22 cellular contexts compared by ENCODE assay signal in the genomic region with DNA sequence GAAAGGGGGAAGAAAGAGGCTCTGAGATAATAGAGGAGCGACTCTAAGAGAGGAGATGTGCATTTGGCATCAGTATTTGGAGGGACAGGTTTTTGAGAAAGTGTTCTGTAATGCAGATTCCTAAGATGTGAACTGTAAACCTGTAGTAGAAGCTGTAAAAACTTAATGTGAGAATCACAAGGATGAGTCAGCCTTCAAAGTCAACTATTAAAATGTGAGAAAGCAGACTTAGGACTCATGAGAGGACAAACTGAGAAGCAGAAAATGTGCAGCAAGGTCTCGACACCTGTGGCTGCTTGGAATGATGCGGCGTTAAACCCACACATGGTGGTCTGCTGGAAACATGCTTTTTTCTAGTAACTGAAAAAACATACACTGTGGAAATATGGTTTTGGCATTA. TPM values are rescaled to one million over a fixed set of nuclear protein-coding genes. Genes with fewer than 3 reads are reported as not detected.
DNase-seq lines count a peak whose midpoint lies in the region; ATAC-seq and TF ChIP-seq lines count a peak whose summit lies in the region.
"Had no signal": no experiment of that assay in that cellular context is flagged by ENCODE, and none has a peak within 500 bp of the region (broad histone marks: within the 10 kb centered on the region; RNA-seq: fewer than 3 reads in every experiment).

No MANE protein-coding gene starts in this region.

- H3K27ac ChIP-seq in IMR-90 (ENCODE audit: insufficient read depth, low read length) (no peak overlapping the region), mesenchymal stem cell (ENCODE audit: low read length, poor library complexity, severe bottlenecking) (peak overlapping the region; percentile 19)
- H3K27ac ChIP-seq: skin epidermis had no signal

- no TSS peak for BruUV-seq in IMR-90 (replicated peaks; lab: Mats Ljungman, UMichigan)

- peaks cover 4% of the 10 kb centered on the region for H3K4me1 ChIP-seq in IMR-90 (ENCODE audit: control insufficient read depth, insufficient read depth, low read length)
- H3K4me1 ChIP-seq in mesenchymal stem cell (ENCODE audit: control insufficient read depth, insufficient read depth, low read depth, low read length): peaks cover 4% of the 10 kb centered on the region

- no peak overlapping the region for H3K4me2 ChIP-seq in IMR-90 (ENCODE audit: low read depth, low read length)
- no peak overlapping the region for H3K4me2 ChIP-seq in mesenchymal stem cell (ENCODE audit: low read length, poor library complexity, severe bottlenecking)

- H4K91ac ChIP-seq in IMR-90 (ENCODE audit: insufficient read depth, low read depth, low read length) (no peak overlapping the region), mesenchymal stem cell (ENCODE audit: low read length) (no peak overlapping the region)

- no peak overlapping the region for H3K18ac ChIP-seq in IMR-90 (ENCODE audit: low read depth, low read length)
- H3K18ac ChIP-seq in mesenchymal stem cell (ENCODE audit: low read depth in 1 of 2, low read length in 2 of 2): no peak overlapping the region

- no peak overlapping the region for H2BK12ac ChIP-seq in mesenchymal stem cell (ENCODE audit: low read length in 2 of 2)

- WGBS in IMR-90 (ENCODE audit: extremely low coverage in 2 of 2, insufficient read length in 1 of 2), 2 experiments: no CpG with 5 or more reads among the region's 4 CpGs
- WGBS in mesenchymal stem cell: 95% methylated on average over 4 of the region's 4 CpGs
- WGBS in lower leg skin, 2 donors: 92 to 95% methylated on average over 4 of the region's 4 CpGs

- H3K9me3 ChIP-seq in IMR-90 (ENCODE audit: control insufficient read depth, insufficient read depth, low read length): no peaks in the 10 kb centered on the region
- no peaks in the 10 kb centered on the region for H3K9me3 ChIP-seq in mesenchymal stem cell (ENCODE audit: control insufficient read depth, low read length)

- H3K14ac ChIP-seq in IMR-90 (replicated peaks; ENCODE audit: low read depth, low read length): no peak overlapping the region
- H3K14ac ChIP-seq in mesenchymal stem cell (ENCODE audit: low read length in 2 of 2): no peak overlapping the region

- ATAC-seq in IMR-90 (ENCODE audit: low read depth) (peak; percentile 69), GM19452 (IDR thresholded peaks at IDR 0.05; ENCODE audit: unreplicated experiment) (no peak)
- ATAC-seq: natural killer cell had no signal

- peaks cover 40 to 65% of the 10 kb centered on the region in 2 experiments for H3K79me1 ChIP-seq in IMR-90 (ENCODE audit: low read depth in 1 of 2, low read length in 2 of 2)
- H3K79me1 ChIP-seq in mesenchymal stem cell (replicated peaks; ENCODE audit: low read length, poor library complexity, severe bottlenecking): peaks cover 21% of the 10 kb centered on the region

- dilution Hi-C loops in IMR-90 (cut with HindIII; ENCODE audit: low sequenced_read_pairs, unreplicated experiment): no loop called here

- no peak overlapping the region for H4K8ac ChIP-seq in IMR-90 (ENCODE audit: low read depth in 2 of 2, low read length in 2 of 2)
- H4K8ac ChIP-seq in mesenchymal stem cell (ENCODE audit: low read length): no peak overlapping the region

- no peaks in the 10 kb centered on the region for H3K27me3 ChIP-seq in IMR-90 (ENCODE audit: control insufficient read depth, insufficient read depth, low read length)
- H3K27me3 ChIP-seq in mesenchymal stem cell (ENCODE audit: control insufficient read depth in 1 of 2, insufficient read depth in 1 of 2, low read length in 2 of 2): no peaks in the 10 kb centered on the region
- H3K27me3 ChIP-seq: BLaER1 treated with 17β-estradiol and CSF1 and Interleukin-3, amounts not matched to agents 10 nM and 100 nM had no signal

- intact Hi-C loops in IMR-90 (cut with micrococcal nuclease): no loop called here
- intact Hi-C loops in lower leg skin (cut with DNase I; ENCODE audit: low total_unique reads): no loop called here

- H2BK15ac ChIP-seq in IMR-90 (ENCODE audit: low read depth, low read length): no peak overlapping the region
- H2BK15ac ChIP-seq in mesenchymal stem cell (ENCODE audit: low read depth, poor library complexity, severe bottlenecking): no peak overlapping the region

- CTCF ChIA-PET in IMR-90 (lab: Yijun Ruan, JAX): interaction anchor here (0.8 kb wide), 1 partner anchor 8 kb away, joined by 3 read pairs; no protein-coding TSS in a partner anchor

- DNase-seq in EH (ENCODE audit: low read depth) (peak; percentile 67), IMR-90 (peak; percentile 58), astrocyte of the cerebellum (ENCODE audit: low read depth) (peak; percentile 27), mesenchymal stem cell (no peak), mesenteric fat pad (ENCODE audit: low spot score) (no peak), lower leg skin (ENCODE audit: low spot score in 2 of 2) (no peak)
- DNase-seq: activated B cell treated with CpG ODN at 0.5 μM for 24 hours; activated effector memory CD4-positive, alpha-beta T cell treated with Interleukin-2 at 50 U/mL for 16 hours; central memory CD4-positive, alpha-beta T cell; effector CD8-positive, alpha-beta T cell; head of caudate nucleus; immature natural killer cell; natural killer cell; NCI-H1048; NCI-H2081 treated with DMSO at 0.1 percent for 48 hours; NCI-H524; posterior cingulate gyrus; SHP77 treated with DMSO at 0.1 percent for 48 hours; stimulated activated CD4-positive, alpha-beta T cell treated with anti-CD3 and anti-CD28 coated beads, Interleukin-2, amount 100 ng/mL, for 48 hours had no signal

- no peak overlapping the region for H4K5ac ChIP-seq in IMR-90 (ENCODE audit: low read depth, low read length)

- H2BK120ac ChIP-seq in IMR-90 (ENCODE audit: low read depth, low read length) (no peak overlapping the region), mesenchymal stem cell (ENCODE audit: low read depth, low read length) (no peak overlapping the region)

- no peak for TF ChIP-seq POLR2A in IMR-90 (IDR thresholded peaks at IDR 0.05; ENCODE audit: low read depth, low read length)
- no peak for TF ChIP-seq POLR2A in lower leg skin (IDR thresholded peaks at IDR 0.05)

- in situ Hi-C loops in IMR-90 (cut with MboI; ENCODE audit: low sequenced_read_pairs): no loop called here
- in situ Hi-C loops in astrocyte of the cerebellum (cut with HindIII; ENCODE audit: low sequenced_read_pairs): no loop called here

- TF ChIP-seq CTCF in IMR-90 (conservative IDR thresholded peaks at IDR 0.05; ENCODE audit: low read depth, low read length) (no peak), astrocyte of the cerebellum (IDR thresholded peaks at IDR 0.05; ENCODE audit: low read depth, low read length, missing control alignments) (no peak), lower leg skin (IDR thresholded peaks at IDR 0.05) (no peak)

- H2AFZ ChIP-seq in IMR-90 (replicated peaks; ENCODE audit: low read length, poor library complexity): no peak overlapping the region
- H2AFZ ChIP-seq in mesenchymal stem cell (ENCODE audit: low read depth, low read length): no peak overlapping the region

- H2AK5ac ChIP-seq in IMR-90 (ENCODE audit: low read depth, low read length) (no peak overlapping the region), mesenchymal stem cell (ENCODE audit: low read length, severe bottlenecking) (no peak overlapping the region)

- H3K4me3 ChIP-seq in IMR-90 (ENCODE audit: insufficient read depth, low read depth, low read length): no peak overlapping the region
- H3K4me3 ChIP-seq in astrocyte of the cerebellum (ENCODE audit: low read depth, low read length): no peak overlapping the region
- H3K4me3 ChIP-seq in mesenchymal stem cell (ENCODE audit: insufficient read depth in 1 of 2, low read depth in 1 of 2, low read length in 2 of 2): no peak overlapping the region
- H3K4me3 ChIP-seq in lower leg skin (ENCODE audit: low read depth, poor library complexity, severe bottlenecking): no peak overlapping the region
- H3K4me3 ChIP-seq: BLaER1 treated with 17β-estradiol and CSF1 and Interleukin-3, amounts not matched to agents 10 nM and 100 nM; skin epidermis had no signal

- H2AK9ac ChIP-seq in IMR-90 (replicated peaks; ENCODE audit: low read depth, low read length, poor library complexity): no peak overlapping the region

- H3K4ac ChIP-seq in IMR-90 (ENCODE audit: low read depth, low read length) (no peak overlapping the region), mesenchymal stem cell (ENCODE audit: low read depth in 1 of 2, low read length in 2 of 2) (no peak overlapping the region)

- no peak overlapping the region for H3K56ac ChIP-seq in IMR-90 (ENCODE audit: extremely low read depth, insufficient read depth, low read length)

- H2BK5ac ChIP-seq in IMR-90 (ENCODE audit: low read depth, low read length, poor library complexity, severe bottlenecking) (no peak overlapping the region), mesenchymal stem cell (ENCODE audit: low read depth, low read length, poor library complexity, severe bottlenecking) (no peak overlapping the region)

- H3K9me1 ChIP-seq in IMR-90 (ENCODE audit: insufficient read depth, low read length): peaks cover 5% of the 10 kb centered on the region

- TF ChIP-seq RAD21 in IMR-90 (IDR thresholded peaks at IDR 0.05; ENCODE audit: low read length): no peak

- POLR2A ChIA-PET in IMR-90 (lab: Charles Lee; ENCODE audit: unreplicated experiment): no interaction called here

- H4K20me1 ChIP-seq in IMR-90 (ENCODE audit: insufficient read depth, low read length): no peaks in the 10 kb centered on the region

- H3K36me3 ChIP-seq in IMR-90 (ENCODE audit: control insufficient read depth, insufficient read depth, low read length) (peaks cover 4% of the 10 kb centered on the region), mesenchymal stem cell (ENCODE audit: control insufficient read depth in 1 of 2, insufficient read depth in 2 of 2, low read depth in 1 of 2, low read length in 2 of 2) (peaks cover 14 to 18% of the 10 kb centered on the region in 2 experiments)

- peak overlapping the region; percentile 52; the same call in 1 of the 2 replicates for H3K23ac ChIP-seq in IMR-90 (ENCODE audit: low read depth, low read length)
- H3K23ac ChIP-seq in mesenchymal stem cell (ENCODE audit: low read length in 2 of 2): no peak overlapping the region

- no peak overlapping the region for H2BK20ac ChIP-seq in IMR-90 (ENCODE audit: low read depth, low read length)

- H3K9ac ChIP-seq in IMR-90 (ENCODE audit: low read depth, low read length) (no peak overlapping the region), mesenchymal stem cell (ENCODE audit: low read length) (no peak overlapping the region)
- H3K9ac ChIP-seq: BLaER1 treated with 17β-estradiol and CSF1 and Interleukin-3, amounts not matched to agents 10 nM and 100 nM had no signal

TF ChIP-seq in IMR-90, 13 proteins besides CTCF, POLR2A, EP300 and RAD21 (continues in another document):
- TF ChIP-seq MXI1 (IDR thresholded peaks at IDR 0.05; ENCODE audit: borderline replicate concordance, low read depth, low read length): no peak
- no peak for TF ChIP-seq NFE2L2 (IDR thresholded peaks at IDR 0.05; ENCODE audit: low read depth, low read length)
- TF ChIP-seq MAZ (IDR thresholded peaks at IDR 0.05; ENCODE audit: borderline replicate concordance, low read depth, low read length): no peak

RNA-seq across cellular contexts. Expression of a gene that starts 36.0 kb away (rescaled TPM):
- total RNA-seq in IMR-90 (2012; rRNA removed) (16.1 and 18.1 TPM in 2 replicates), mesenteric fat pad (9.8 TPM), lower leg skin (1 to 10 TPM; 1.6 to 9.4 (median 5.8) TPM)
- polyA plus RNA-seq in IMR-90 (2012; rRNA removed): 8.4 and 9.2 TPM in 2 replicates
- 2.4 and 4.5 TPM in 2 replicates for polyA plus RNA-seq in IMR-90 (2012; cell fraction: cytosol; rRNA removed)
- 1.5 and 6.2 TPM in 2 replicates for polyA plus RNA-seq in IMR-90 (2012; cell fraction: nucleus; rRNA removed; ENCODE audit: low replicate concordance)
- 7.2 TPM for polyA plus RNA-seq in mesenchymal stem cell (2013, experiment 1 of 2)
- 7.0 TPM for polyA plus RNA-seq in mesenchymal stem cell (2013, experiment 2 of 2)

Comparison
In these comparisons a context has a peak if more than half of its experiments do, and no peak if none do; other contexts are left out.
1. DNase-seq: peak in EH (single experiment), IMR-90 (single experiment) and astrocyte of the cerebellum (single experiment); none in mesenchymal stem cell (single experiment), mesenteric fat pad (single experiment) and lower leg skin (0 of 2).